24 cellular contexts compared by ENCODE assay signal in genomic region chr12:76698316-76698715, GRCh38.
DNase-seq lines count a peak whose midpoint lies in the region; ATAC-seq lines count a peak whose summit lies in the region.
"Had no signal": no experiment of that assay in that cellular context is flagged by ENCODE, and none has a peak within 500 bp of the region (broad histone marks: within the 10 kb centered on the region; RNA-seq: fewer than 3 reads in every experiment).

No MANE protein-coding gene starts in this region.

- no peak overlapping the region for H2AK5ac ChIP-seq in mesenchymal stem cell (ENCODE audit: low read length, severe bottlenecking)

- H3K4me1 ChIP-seq in BLaER1 treated with 17β-estradiol and CSF1 and Interleukin-3, amounts not matched to agents 10 nM and 100 nM: peaks cover 58 to 86% (median 67%) of the 10 kb centered on the region in 10 experiments
- peaks cover 6% of the 10 kb centered on the region for H3K4me1 ChIP-seq in mesenchymal stem cell (ENCODE audit: control insufficient read depth, insufficient read depth, low read depth, low read length)
- H3K4me1 ChIP-seq: psoas muscle, tibial nerve had no signal

- no peak overlapping the region for H4K91ac ChIP-seq in mesenchymal stem cell (ENCODE audit: low read length)

- no peak overlapping the region for H2AFZ ChIP-seq in mesenchymal stem cell (ENCODE audit: low read depth, low read length)

- no peaks in the 10 kb centered on the region for H4K20me1 ChIP-seq in BLaER1 treated with 17β-estradiol and CSF1 and Interleukin-3, amounts not matched to agents 10 nM and 100 nM

- H3K18ac ChIP-seq in mesenchymal stem cell (ENCODE audit: low read depth in 1 of 2, low read length in 2 of 2): peak overlapping the region in 1 of 2 experiments; percentile 55

- no peak overlapping the region for H2BK120ac ChIP-seq in mesenchymal stem cell (ENCODE audit: low read depth, low read length)

- H3K23ac ChIP-seq in mesenchymal stem cell (ENCODE audit: low read length in 2 of 2): no peak overlapping the region

- 0 out of 22 replicates have a peak overlapping the region, but pooled peaks of 1 of the 11 experiments have one; percentile 0 for H3K9ac ChIP-seq in BLaER1 treated with 17β-estradiol and CSF1 and Interleukin-3, amounts not matched to agents 10 nM and 100 nM
- H3K9ac ChIP-seq in mesenchymal stem cell (ENCODE audit: low read length): no peak overlapping the region

- no peak overlapping the region for H3K4ac ChIP-seq in mesenchymal stem cell (ENCODE audit: low read depth in 1 of 2, low read length in 2 of 2)

- H3K4me2 ChIP-seq in BLaER1 treated with 17β-estradiol and CSF1 and Interleukin-3, amounts not matched to agents 10 nM and 100 nM: peak overlapping the region; percentile 48 to 91 (median 83)
- H3K4me2 ChIP-seq in mesenchymal stem cell (ENCODE audit: low read length, poor library complexity, severe bottlenecking): no peak overlapping the region

- H3K36me3 ChIP-seq in BLaER1 treated with 17β-estradiol and CSF1 and Interleukin-3, amounts not matched to agents 10 nM and 100 nM: no peaks in the 10 kb centered on the region
- H3K36me3 ChIP-seq in mesenchymal stem cell (ENCODE audit: control insufficient read depth in 1 of 2, insufficient read depth in 2 of 2, low read depth in 1 of 2, low read length in 2 of 2): no peaks in the 10 kb centered on the region
- H3K36me3 ChIP-seq: tibial nerve had no signal

- H4K8ac ChIP-seq in mesenchymal stem cell (ENCODE audit: low read length): no peak overlapping the region

- no peak overlapping the region for H2BK15ac ChIP-seq in mesenchymal stem cell (ENCODE audit: low read depth, poor library complexity, severe bottlenecking)

- H3K9me3 ChIP-seq in BLaER1 treated with 17β-estradiol and CSF1 and Interleukin-3, amounts not matched to agents 10 nM and 100 nM (replicated peaks in 1 of 11): no peaks in the 10 kb centered on the region
- H3K9me3 ChIP-seq in mesenchymal stem cell (ENCODE audit: control insufficient read depth, low read length): no peaks in the 10 kb centered on the region
- H3K9me3 ChIP-seq: psoas muscle, tibial nerve had no signal

- no peaks in the 10 kb centered on the region for H3K79me1 ChIP-seq in mesenchymal stem cell (replicated peaks; ENCODE audit: low read length, poor library complexity, severe bottlenecking)

- H3K14ac ChIP-seq in mesenchymal stem cell (ENCODE audit: low read length in 2 of 2): no peak overlapping the region

- ATAC-seq in HG03442 (IDR thresholded peaks at IDR 0.05; ENCODE audit: unreplicated experiment): no peak
- ATAC-seq: activated CD4-positive, CD25-positive, alpha-beta regulatory T cell treated with anti-CD3 and anti-CD28 coated beads, Interleukin-2, amount 50 U/mL, for 24 hours; HepG2; left ventricle myocardium superior; Panc1; psoas muscle had no signal

- peak overlapping the region in 1 of 2 experiments; percentile 23 for H2BK12ac ChIP-seq in mesenchymal stem cell (ENCODE audit: low read length in 2 of 2)

- no peaks in the 10 kb centered on the region for H3K27me3 ChIP-seq in BLaER1 treated with 17β-estradiol and CSF1 and Interleukin-3, amounts not matched to agents 10 nM and 100 nM
- no peaks in the 10 kb centered on the region for H3K27me3 ChIP-seq in mesenchymal stem cell (ENCODE audit: control insufficient read depth in 1 of 2, insufficient read depth in 1 of 2, low read length in 2 of 2)
- H3K27me3 ChIP-seq: tibial nerve had no signal

- WGBS in mesenchymal stem cell: 85% methylated on average over 1 of the region's 1 CpG

- H2BK5ac ChIP-seq in mesenchymal stem cell (ENCODE audit: low read depth, low read length, poor library complexity, severe bottlenecking): no peak overlapping the region

- peak overlapping the region in 2 of 10 experiments; percentile 6 to 37; a peak in 1 of 20 replicates for H3K4me3 ChIP-seq in BLaER1 treated with 17β-estradiol and CSF1 and Interleukin-3, amounts not matched to agents 10 nM and 100 nM
- no peak overlapping the region for H3K4me3 ChIP-seq in mesenchymal stem cell (ENCODE audit: insufficient read depth in 1 of 2, low read depth in 1 of 2, low read length in 2 of 2)
- H3K4me3 ChIP-seq: psoas muscle, tibial nerve had no signal

- peak overlapping the region in 8 of 11 experiments; percentile 21 to 64 (median 49); a peak in 12 of 22 replicates for H3K27ac ChIP-seq in BLaER1 treated with 17β-estradiol and CSF1 and Interleukin-3, amounts not matched to agents 10 nM and 100 nM
- no peak overlapping the region for H3K27ac ChIP-seq in mesenchymal stem cell (ENCODE audit: low read length, poor library complexity, severe bottlenecking)
- H3K27ac ChIP-seq: psoas muscle, tibial nerve had no signal

- DNase-seq in LHCN-M2 (ENCODE audit: low read depth) (peak; percentile 49), cerebellar cortex (ENCODE audit: low spot score) (peak; percentile 30), mesenchymal stem cell (peak; percentile 28), GM19240 (ENCODE audit: insufficient read length, low spot score) (no peak), DMS 273 (lab: John Stamatoyannopoulos, UW; ENCODE audit: unreplicated experiment) (no peak), NCI-H2227 (lab: John Stamatoyannopoulos, UW; ENCODE audit: unreplicated experiment) (no peak)
- DNase-seq: activated CD4-positive, alpha-beta T cell treated with anti-CD3 and anti-CD28 coated beads, Interleukin-2, amount 50 U/mL, for 48 hours; activated naive CD4-positive, alpha-beta T cell treated with Interleukin-2 at 50 U/mL for 16 hours; DMS 273 treated with DMSO at 0.1 percent for 48 hours; effector CD8-positive, alpha-beta T cell; erythroblast; Kasumi-1; left ventricle myocardium superior; NCI-H1436 treated with DMSO at 0.1 percent for 48 hours; NCI-H2081 treated with DMSO at 0.1 percent for 48 hours; psoas muscle; Right ventricle myocardium superior; stimulated activated CD4-positive, alpha-beta T cell treated with anti-CD3 and anti-CD28 coated beads, Interleukin-4, amount 100 ng/mL, for 4 hours had no signal

Comparison
In these comparisons a context has a peak if more than half of its experiments do, and no peak if none do; other contexts are left out.
1. DNase-seq: peak in LHCN-M2 (single experiment), cerebellar cortex (single experiment) and mesenchymal stem cell (single experiment); none in GM19240 (single experiment), DMS 273 (single experiment) and NCI-H2227 (single experiment).